Comparison of ENCODE assay signal across 19 cellular contexts in genomic region chr16:89525146-89525913, GRCh38. TPM values are rescaled to one million over a fixed set of nuclear protein-coding genes. Genes with fewer than 3 reads are reported as not detected.
DNase-seq lines count a peak whose midpoint lies in the region; ATAC-seq, FAIRE-seq and TF ChIP-seq lines count a peak whose summit lies in the region.
"Had no signal": no experiment of that assay in that cellular context is flagged by ENCODE, and none has a peak within 500 bp of the region (broad histone marks: within the 10 kb centered on the region; RNA-seq: fewer than 3 reads in every experiment).

No MANE protein-coding gene starts in this region.

- H3K4me3 ChIP-seq in BLaER1 treated with 17β-estradiol and CSF1 and Interleukin-3, amounts not matched to agents 10 nM and 100 nM, result no peak overlapping the region
- no peak overlapping the region for H3K4me3 ChIP-seq in right cardiac atrium (ENCODE audit: low read length)

- no peak for FAIRE-seq in urothelium cell line (lab: Jason Lieb, UNC)
- FAIRE-seq: H54 had no signal

- no peak for ATAC-seq in T-helper 17 cell
- peak; percentile 10 to 40 for ATAC-seq in right cardiac atrium
- no peak for ATAC-seq in GM18505 (IDR thresholded peaks at IDR 0.05; ENCODE audit: unreplicated experiment)
- ATAC-seq: stimulated activated naive CD8-positive, alpha-beta T cell treated with anti-CD3 and anti-CD28 coated beads, Interleukin-15, Interleukin-2, amounts not matched to agents 100 U/mL and 50 U/mL, for 24 hours had no signal

- WGBS in right cardiac atrium, result 62% methylated on average over 20 of the region's 20 CpGs

- peaks cover 89 to 100% (median 97%) of the 10 kb centered on the region in 11 experiments for H3K36me3 ChIP-seq in BLaER1 treated with 17β-estradiol and CSF1 and Interleukin-3, amounts not matched to agents 10 nM and 100 nM

- no peaks in the 10 kb centered on the region for H3K27me3 ChIP-seq in BLaER1 treated with 17β-estradiol and CSF1 and Interleukin-3, amounts not matched to agents 10 nM and 100 nM
- no peaks in the 10 kb centered on the region for H3K27me3 ChIP-seq in right cardiac atrium (ENCODE audit: control insufficient read depth, insufficient read depth)
- H3K27me3 ChIP-seq: upper lobe of left lung had no signal

- peaks cover 2% of the 10 kb centered on the region for H3K36me3 Mint-ChIP-seq in T-helper 17 cell (ENCODE audit: low read depth)

- TF ChIP-seq POLR2A in GM18505 (IDR thresholded peaks at IDR 0.05; ENCODE audit: borderline replicate concordance, extremely low read depth, insufficient read depth, insufficient read length), result no peak

- peaks cover 5% of the 10 kb centered on the region for H3K4me1 Mint-ChIP-seq in T-helper 17 cell

- intact Hi-C loops in right cardiac atrium (cut with DNase I), result no loop called here

- peak overlapping the region; percentile 45 to 89 (median 67) for H3K4me2 ChIP-seq in BLaER1 treated with 17β-estradiol and CSF1 and Interleukin-3, amounts not matched to agents 10 nM and 100 nM

- no peak overlapping the region for H3K4me3 Mint-ChIP-seq in T-helper 17 cell
- H3K4me3 Mint-ChIP-seq: CD4-positive, alpha-beta T cell; memory B cell had no signal

- peak; percentile 56 for DNase-seq in GM19238 (ENCODE audit: insufficient read length, low spot score)
- no peak for DNase-seq in T-helper 17 cell
- DNase-seq in right cardiac atrium, result no peak
- DNase-seq in kidney tubule cell (ENCODE audit: low spot score), result no peak
- no peak for DNase-seq in NCI-H1092 treated with DMSO at 0.1 percent for 48 hours (lab: John Stamatoyannopoulos, UW)
- no peak for DNase-seq in urothelium cell line (ENCODE audit: low spot score)
- DNase-seq: CD4-positive, alpha-beta T cell; central memory CD4-positive, alpha-beta T cell; DMS53; KG1; NCI-H1417 treated with DMSO at 0.1 percent for 48 hours; stimulated activated naive CD8-positive, alpha-beta T cell treated with anti-CD3 and anti-CD28 coated beads, Interleukin-15, Interleukin-2, amounts not matched to agents 100 U/mL and 50 U/mL, for 24 hours; upper lobe of left lung; WERI-Rb-1 had no signal

- H3K9ac ChIP-seq in BLaER1 treated with 17β-estradiol and CSF1 and Interleukin-3, amounts not matched to agents 10 nM and 100 nM, result peak overlapping the region in 10 of 11 experiments; percentile 10 to 61 (median 40); a peak in 16 of 22 replicates

- peaks cover 14 to 27% (median 24%) of the 10 kb centered on the region in 10 experiments for H3K4me1 ChIP-seq in BLaER1 treated with 17β-estradiol and CSF1 and Interleukin-3, amounts not matched to agents 10 nM and 100 nM
- no peaks in the 10 kb centered on the region for H3K4me1 ChIP-seq in right cardiac atrium (ENCODE audit: control insufficient read depth, insufficient read depth, low read length)

- peak overlapping the region in 4 of 11 experiments; percentile 10 to 40 (median 38); a peak in 7 of 22 replicates for H3K27ac ChIP-seq in BLaER1 treated with 17β-estradiol and CSF1 and Interleukin-3, amounts not matched to agents 10 nM and 100 nM
- H3K27ac ChIP-seq in right cardiac atrium (ENCODE audit: low read length), result peak overlapping the region; percentile 9
- H3K27ac ChIP-seq: WERI-Rb-1 had no signal

- H3K27ac Mint-ChIP-seq in T-helper 17 cell, result peak overlapping the region; percentile 6
- H3K27ac Mint-ChIP-seq: activated T-helper 2 cell treated with anti-CD3 and anti-CD28 coated beads, Interferon-gamma antibody, Interleukin-2, Interleukin-4, amounts not matched to agents 10 μg/mL and 5 μg/mL and 100 μg/mL, durations not matched to agents 14 hours and 24 hours and 36 hours; CD4-positive, alpha-beta T cell; memory B cell had no signal

- no peaks in the 10 kb centered on the region for H3K9me3 ChIP-seq in BLaER1 treated with 17β-estradiol and CSF1 and Interleukin-3, amounts not matched to agents 10 nM and 100 nM (replicated peaks in 1 of 11)
- H3K9me3 ChIP-seq in T-helper 17 cell (ENCODE audit: control insufficient read depth, low read length, poor library complexity, severe bottlenecking), result no peaks in the 10 kb centered on the region
- no peaks in the 10 kb centered on the region for H3K9me3 ChIP-seq in right cardiac atrium (ENCODE audit: control insufficient read depth, low read length)
- H3K9me3 ChIP-seq: upper lobe of left lung had no signal

- no peaks in the 10 kb centered on the region for H3K27me3 Mint-ChIP-seq in T-helper 17 cell
- H3K27me3 Mint-ChIP-seq: CD4-positive, alpha-beta T cell; memory B cell had no signal

- H4K20me1 ChIP-seq in BLaER1 treated with 17β-estradiol and CSF1 and Interleukin-3, amounts not matched to agents 10 nM and 100 nM, result peaks cover 17 to 64% (median 57%) of the 10 kb centered on the region in 11 experiments; a peak in 21 of 22 replicates

RNA-seq across cellular contexts. Expression of gene SPG7, which starts 17.1 kb away (rescaled TPM):
- total RNA-seq in T-helper 17 cell (100 to 1,000 TPM; 140 to 154 TPM), right cardiac atrium (100 to 1,000 TPM in 1 of 4 donors, 10 to 100 TPM in 3; 81.9 to 101 (median 88.6) TPM)
- polyA plus RNA-seq in right cardiac atrium, result 96.7 TPM

RNA-seq across cellular contexts. Expression of gene ANKRD11, which starts 35.0 kb away (rescaled TPM):
- 100 to 1,000 TPM; 197 to 251 TPM for total RNA-seq in T-helper 17 cell
- total RNA-seq in right cardiac atrium, result 10 to 100 TPM; 92.6 to 98.9 (median 96.9) TPM
- polyA plus RNA-seq in right cardiac atrium, result 75.3 TPM

RNA-seq across cellular contexts. Expression of gene RPL13, which starts 35.2 kb away (rescaled TPM):
- total RNA-seq in T-helper 17 cell (1,000 to 10,000 TPM; 4,192 to 4,476 TPM), right cardiac atrium (1,000 to 10,000 TPM; 1,148 to 1,505 (median 1,262) TPM)
- polyA plus RNA-seq in right cardiac atrium, result 3,185 TPM

RNA-seq across cellular contexts. Expression of gene CPNE7, which starts 50.2 kb away (rescaled TPM):
- 1 to 10 TPM; 4.7 to 8.2 TPM for total RNA-seq in T-helper 17 cell
- not detected for total RNA-seq in right cardiac atrium
- polyA plus RNA-seq in right cardiac atrium, result not detected

Comparison
In these comparisons a context has a peak if more than half of its experiments do, and no peak if none do; other contexts are left out.
1. ATAC-seq: peak in right cardiac atrium (2 of 2); none in T-helper 17 cell (single experiment) and GM18505 (single experiment).